In the genomic region with DNA sequence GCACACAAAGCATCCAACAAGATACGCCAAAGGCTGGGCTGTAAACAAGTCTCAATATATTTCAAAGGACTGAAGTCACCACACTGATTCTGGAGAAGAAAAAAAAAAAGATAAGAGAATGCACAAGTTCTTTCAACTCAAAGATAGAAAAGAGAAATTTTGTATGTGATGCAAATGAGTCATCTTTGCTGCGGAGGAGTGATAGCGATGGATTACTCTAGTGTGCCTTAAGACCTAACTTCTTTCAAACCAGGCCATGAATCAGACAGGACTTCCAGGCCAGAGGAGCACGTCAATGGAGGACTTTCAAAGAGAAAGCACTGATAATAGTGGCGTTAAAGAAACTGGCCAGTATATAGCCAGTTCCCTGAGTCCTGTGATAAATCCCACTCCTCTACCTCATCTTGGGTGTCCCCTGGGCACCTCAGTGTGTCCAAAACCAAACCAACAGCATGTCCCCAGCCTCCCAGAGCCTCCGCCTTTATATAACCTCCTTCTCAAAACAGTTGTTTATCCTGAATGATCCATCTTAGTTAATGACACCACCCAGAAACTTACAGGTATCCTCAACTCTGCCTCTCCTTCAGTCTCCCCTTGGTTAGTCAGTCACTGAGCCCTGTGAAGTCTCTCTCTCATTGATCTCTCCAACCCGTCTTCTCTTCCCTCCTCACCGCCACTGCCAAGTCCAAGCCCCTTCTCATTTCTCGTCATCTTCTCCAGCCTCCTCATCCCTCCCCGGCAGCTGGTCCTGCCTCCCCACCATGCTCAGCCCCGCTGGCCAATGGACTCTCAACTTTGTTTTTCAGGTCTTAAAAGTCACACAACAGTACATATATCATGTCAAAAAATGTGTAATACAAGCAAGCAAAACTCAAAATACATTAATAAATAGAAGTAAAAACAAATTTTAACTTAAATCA, we compare ENCODE assay signal across 18 cellular contexts. TPM values are rescaled to one million over a fixed set of nuclear protein-coding genes. Genes with fewer than 3 reads are reported as not detected.
DNase-seq lines count a peak whose midpoint lies in the region; ATAC-seq and TF ChIP-seq lines count a peak whose summit lies in the region.
"Had no signal": no experiment of that assay in that cellular context is flagged by ENCODE, and none has a peak within 500 bp of the region (broad histone marks: within the 10 kb centered on the region; RNA-seq: fewer than 3 reads in every experiment).

No MANE protein-coding gene starts in this region.

- peaks cover 0 to 19% (median 15%) of the 10 kb centered on the region in 4 donors for H3K4me1 ChIP-seq in tibial artery

- DNase-seq in activated CD4-positive, CD25-positive, alpha-beta regulatory T cell treated with anti-CD3 and anti-CD28 coated beads, Interleukin-2, amount 50 U/mL, for 72 hours, result no peak
- peak; percentile 11 for DNase-seq in EH (ENCODE audit: low read depth)
- DNase-seq in activated T-helper 2 cell treated with anti-CD3 and anti-CD28 coated beads, Interferon-gamma antibody, Interleukin-2, Interleukin-4, amounts not matched to agents 10 μg/mL and 5 μg/mL and 100 μg/mL, durations not matched to agents 14 hours and 24 hours and 36 hours (ENCODE audit: low spot score), result no peak
- DNase-seq in iris pigment epithelial cell (ENCODE audit: low read depth), result peak; percentile 87
- no peak for DNase-seq in HCEC 1CT
- DNase-seq in tibial artery, result no peak
- DNase-seq: 8988T; activated CD8-positive, alpha-beta memory T cell treated with anti-CD3 and anti-CD28 coated beads for 24 hours; mammary epithelial cell; NCI-H187; NCI-H446 treated with DMSO at 0.1 percent for 48 hours had no signal

- H3K9me3 Mint-ChIP-seq in activated T-helper 2 cell treated with anti-CD3 and anti-CD28 coated beads, Interferon-gamma antibody, Interleukin-2, Interleukin-4, amounts not matched to agents 10 μg/mL and 5 μg/mL and 100 μg/mL, durations not matched to agents 14 hours and 24 hours and 36 hours, result peaks cover 50% of the 10 kb centered on the region

- peaks cover 0 to 8% (median 0%) of the 10 kb centered on the region in 3 donors for H3K9me3 ChIP-seq in tibial artery
- H3K9me3 ChIP-seq: SJSA1 had no signal

- peak; percentile 86 to 88 for ATAC-seq in activated CD4-positive, CD25-positive, alpha-beta regulatory T cell treated with anti-CD3 and anti-CD28 coated beads, Interleukin-2, amount 50 U/mL, for 24 hours
- ATAC-seq in GM21737 (IDR thresholded peaks at IDR 0.05; ENCODE audit: unreplicated experiment), result no peak
- ATAC-seq: GM23338 had no signal

- H3K36me3 ChIP-seq in tibial artery, result no peaks in the 10 kb centered on the region
- H3K36me3 ChIP-seq: SJSA1, tibial nerve had no signal

- TF ChIP-seq CTCF in tibial artery (IDR thresholded peaks at IDR 0.05), result no peak

- no peak overlapping the region for H3K4me3 ChIP-seq in tibial artery
- H3K4me3 ChIP-seq: GM23338, SJSA1, tibial nerve had no signal

- intact Hi-C loops in activated T-helper 2 cell treated with anti-CD3 and anti-CD28 coated beads, Interferon-gamma antibody, Interleukin-2, Interleukin-4, amounts not matched to agents 10 μg/mL and 5 μg/mL and 100 μg/mL, durations not matched to agents 14 hours and 24 hours and 36 hours (cut with micrococcal nuclease), result loop anchor here (1.0 to 5.0 kb wide), 2 partner anchors 8 to 46 kb away; a partner anchor contains a TSS
- intact Hi-C loops in tibial artery (cut with DNase I; ENCODE audit: low total_unique reads), result no loop called here

- H3K27ac ChIP-seq in tibial artery, result no peak overlapping the region
- H3K27ac ChIP-seq: C4-2B, SJSA1, tibial nerve had no signal

- H3K27me3 ChIP-seq in tibial artery, result no peaks in the 10 kb centered on the region
- H3K27me3 ChIP-seq: SJSA1, tibial nerve had no signal

- no peaks in the 10 kb centered on the region for H3K27me3 Mint-ChIP-seq in activated T-helper 2 cell treated with anti-CD3 and anti-CD28 coated beads, Interferon-gamma antibody, Interleukin-2, Interleukin-4, amounts not matched to agents 10 μg/mL and 5 μg/mL and 100 μg/mL, durations not matched to agents 14 hours and 24 hours and 36 hours (ENCODE audit: low read depth)

- H3K27ac Mint-ChIP-seq in activated T-helper 2 cell treated with anti-CD3 and anti-CD28 coated beads, Interferon-gamma antibody, Interleukin-2, Interleukin-4, amounts not matched to agents 10 μg/mL and 5 μg/mL and 100 μg/mL, durations not matched to agents 14 hours and 24 hours and 36 hours, result peak overlapping the region; percentile 96
- H3K27ac Mint-ChIP-seq: GM23338, nephron had no signal

- H3K4me3 Mint-ChIP-seq in activated T-helper 2 cell treated with anti-CD3 and anti-CD28 coated beads, Interferon-gamma antibody, Interleukin-2, Interleukin-4, amounts not matched to agents 10 μg/mL and 5 μg/mL and 100 μg/mL, durations not matched to agents 14 hours and 24 hours and 36 hours (ENCODE audit: low read depth), result peak overlapping the region; percentile 24
- H3K4me3 Mint-ChIP-seq: GM23338, nephron had no signal

- peaks cover 27% of the 10 kb centered on the region for H3K4me1 Mint-ChIP-seq in activated T-helper 2 cell treated with anti-CD3 and anti-CD28 coated beads, Interferon-gamma antibody, Interleukin-2, Interleukin-4, amounts not matched to agents 10 μg/mL and 5 μg/mL and 100 μg/mL, durations not matched to agents 14 hours and 24 hours and 36 hours (ENCODE audit: low read depth)

- peaks cover 43% of the 10 kb centered on the region for H3K36me3 Mint-ChIP-seq in activated T-helper 2 cell treated with anti-CD3 and anti-CD28 coated beads, Interferon-gamma antibody, Interleukin-2, Interleukin-4, amounts not matched to agents 10 μg/mL and 5 μg/mL and 100 μg/mL, durations not matched to agents 14 hours and 24 hours and 36 hours (ENCODE audit: low read depth)

RNA-seq across cellular contexts. Expression of a gene that starts 47.2 kb away (rescaled TPM):
- 48.5 and 49.4 TPM in 2 replicates for total RNA-seq in activated T-helper 2 cell treated with anti-CD3 and anti-CD28 coated beads, Interferon-gamma antibody, Interleukin-2, Interleukin-4, amounts not matched to agents 10 μg/mL and 5 μg/mL and 100 μg/mL, durations not matched to agents 14 hours and 24 hours and 36 hours

Comparison
In these comparisons a context has a peak if more than half of its experiments do, and no peak if none do; other contexts are left out.
1. DNase-seq: peak in EH (single experiment) and iris pigment epithelial cell (single experiment); none in activated CD4-positive, CD25-positive, alpha-beta regulatory T cell treated with anti-CD3 and anti-CD28 coated beads, Interleukin-2, amount 50 U/mL, for 72 hours (single experiment), activated T-helper 2 cell treated with anti-CD3 and anti-CD28 coated beads, Interferon-gamma antibody, Interleukin-2, Interleukin-4, amounts not matched to agents 10 μg/mL and 5 μg/mL and 100 μg/mL, durations not matched to agents 14 hours and 24 hours and 36 hours (single experiment), HCEC 1CT (single experiment) and tibial artery (0 of 2).